In the genomic region with DNA sequence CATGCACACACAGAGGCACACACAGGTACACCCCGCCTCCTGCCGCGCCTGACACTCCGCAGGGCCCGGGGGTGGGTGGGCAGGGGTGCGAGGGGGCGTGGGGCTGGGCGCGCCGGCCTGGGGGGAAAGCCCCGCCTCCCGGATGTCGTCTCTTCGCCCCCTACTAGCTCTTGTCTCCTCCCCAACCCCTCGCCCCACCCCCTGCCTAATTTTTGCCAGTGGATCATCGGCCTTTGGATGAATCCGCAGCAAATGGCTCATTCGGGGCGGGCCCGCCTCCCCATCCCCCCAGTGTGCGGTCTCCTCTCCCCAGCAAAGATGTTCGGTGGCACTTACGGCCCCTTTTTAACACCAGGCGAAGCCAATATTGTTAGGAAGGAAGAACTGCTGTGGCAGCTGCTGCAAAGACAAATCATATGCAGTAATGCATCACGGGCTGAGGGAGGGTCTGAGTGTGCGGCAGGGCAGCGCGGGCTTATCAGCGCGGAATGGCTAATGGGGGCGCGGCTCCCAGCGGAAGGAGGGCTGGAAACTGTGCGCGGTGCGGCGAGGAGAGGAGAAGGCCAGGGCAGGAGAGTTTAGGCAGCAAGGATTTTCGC, we compare ENCODE assay signal across 12 cellular contexts. TPM values are rescaled to one million over a fixed set of nuclear protein-coding genes. Genes with fewer than 3 reads are reported as not detected.
A peak's percentile ranks its signal among the peaks of the same experiment; 100 is the strongest.
DNase-seq lines count a peak whose midpoint lies in the region; ATAC-seq and TF ChIP-seq lines count a peak whose summit lies in the region.
"Had no signal": no experiment of that assay in that cellular context is flagged by ENCODE, and none has a peak within 500 bp of the region (broad histone marks: within the 10 kb centered on the region; RNA-seq: fewer than 3 reads in every experiment).

No MANE protein-coding gene starts in this region.

- H3K4me1 Mint-ChIP-seq in activated CD8-positive, alpha-beta memory T cell treated with anti-CD3 and anti-CD28 coated beads, Interleukin-2, amount 10 ng/mL, durations not matched to agents 7 days and 5 days = no peaks in the 10 kb centered on the region
- H3K4me1 Mint-ChIP-seq in brain = peaks cover 60% of the 10 kb centered on the region

- H4K20me1 ChIP-seq in osteoblast (ENCODE audit: insufficient read depth, low read length) = no peaks in the 10 kb centered on the region

- H3K4me3 ChIP-seq in lower lobe of right lung (peak overlapping the region; percentile 26), osteoblast (ENCODE audit: insufficient read depth, low read length) (no peak overlapping the region)
- H3K4me3 ChIP-seq: adrenal gland, PC-9 had no signal

- no peak overlapping the region for H3K4me3 Mint-ChIP-seq in activated CD8-positive, alpha-beta memory T cell treated with anti-CD3 and anti-CD28 coated beads, Interleukin-2, amount 10 ng/mL, durations not matched to agents 7 days and 5 days
- H3K4me3 Mint-ChIP-seq in brain = peak overlapping the region; percentile 72 to 87 (median 80)

- intact Hi-C loops in lower lobe of right lung (cut with DNase I) = no loop called here

- H3K27ac ChIP-seq in lower lobe of right lung = no peak overlapping the region
- peak overlapping the region; percentile 86 for H3K27ac ChIP-seq in temporal lobe (ENCODE audit: low read depth, low read length)
- H3K27ac ChIP-seq in osteoblast (ENCODE audit: low read depth, low read length) = no peak overlapping the region
- H3K27ac ChIP-seq: PC-9 had no signal

- TF ChIP-seq CTCF in brain (conservative IDR thresholded peaks at IDR 0.05) = no peak
- TF ChIP-seq CTCF in lower lobe of right lung (IDR thresholded peaks at IDR 0.05) = no peak
- TF ChIP-seq CTCF in osteoblast (IDR thresholded peaks at IDR 0.05; ENCODE audit: extremely low read depth, low read depth, low read length) = no peak

- no peaks in the 10 kb centered on the region for H3K36me3 ChIP-seq in lower lobe of right lung
- no peaks in the 10 kb centered on the region for H3K36me3 ChIP-seq in osteoblast (ENCODE audit: insufficient read depth, low read length)
- H3K36me3 ChIP-seq: adrenal gland had no signal

- CTCF ChIA-PET in activated CD8-positive, alpha-beta memory T cell treated with anti-CD3 and anti-CD28 coated beads, Interleukin-2, amount 10 ng/mL, durations not matched to agents 7 days and 5 days (lab: Charles Lee) = interaction anchor here (3.5 kb wide), 1 partner anchor 13 kb away, joined by 22 read pairs; a partner anchor contains a TSS

- H2AFZ ChIP-seq in osteoblast (ENCODE audit: low read length) = no peak overlapping the region
- H2AFZ ChIP-seq: PC-9 had no signal

- no peaks in the 10 kb centered on the region for H3K36me3 Mint-ChIP-seq in activated CD8-positive, alpha-beta memory T cell treated with anti-CD3 and anti-CD28 coated beads, Interleukin-2, amount 10 ng/mL, durations not matched to agents 7 days and 5 days
- no peaks in the 10 kb centered on the region for H3K36me3 Mint-ChIP-seq in brain

- peaks cover 49% of the 10 kb centered on the region for H3K27me3 Mint-ChIP-seq in activated CD8-positive, alpha-beta memory T cell treated with anti-CD3 and anti-CD28 coated beads, Interleukin-2, amount 10 ng/mL, durations not matched to agents 7 days and 5 days
- H3K27me3 Mint-ChIP-seq in brain = peaks cover 15% of the 10 kb centered on the region

- H3K79me2 ChIP-seq in osteoblast (ENCODE audit: insufficient read depth, low read length) = no peaks in the 10 kb centered on the region

- H3K4me2 ChIP-seq in osteoblast (ENCODE audit: insufficient read depth, low read length) = no peak overlapping the region
- H3K4me2 ChIP-seq: PC-9 had no signal

- no peak for ATAC-seq in activated CD8-positive, alpha-beta memory T cell treated with anti-CD3 and anti-CD28 coated beads, Interleukin-2, amount 10 ng/mL, durations not matched to agents 7 days and 5 days
- ATAC-seq in lower lobe of right lung (no peak), GM19328 (IDR thresholded peaks at IDR 0.05; ENCODE audit: unreplicated experiment) (no peak)

- DNase-seq in activated CD8-positive, alpha-beta memory T cell treated with anti-CD3 and anti-CD28 coated beads for 24 hours = peak; percentile 63
- no peak for DNase-seq in activated CD8-positive, alpha-beta memory T cell treated with anti-CD3 and anti-CD28 coated beads, Interleukin-2, amount 10 ng/mL, durations not matched to agents 7 days and 5 days
- DNase-seq in lower lobe of right lung = no peak
- DNase-seq in T-helper 1 cell = no peak
- DNase-seq in osteoblast (ENCODE audit: insufficient read length, low spot score, missing footprints) = no peak
- DNase-seq: AML-193, kidney glomerular epithelial cell, PC-9 had no signal

- H3K27me3 ChIP-seq in lower lobe of right lung (ENCODE audit: low read depth) = peaks cover 36% of the 10 kb centered on the region
- peaks cover 52% of the 10 kb centered on the region for H3K27me3 ChIP-seq in osteoblast (ENCODE audit: insufficient read depth, low read length)

- H3K4me1 ChIP-seq in lower lobe of right lung (peaks cover 12% of the 10 kb centered on the region), osteoblast (ENCODE audit: insufficient read depth, low read length) (no peaks in the 10 kb centered on the region)
- H3K4me1 ChIP-seq: adrenal gland had no signal

- H3K9me3 ChIP-seq in lower lobe of right lung = no peaks in the 10 kb centered on the region
- no peaks in the 10 kb centered on the region for H3K9me3 ChIP-seq in osteoblast (ENCODE audit: low read depth, low read length)
- H3K9me3 ChIP-seq: adrenal gland had no signal

- H3K27ac Mint-ChIP-seq in activated CD8-positive, alpha-beta memory T cell treated with anti-CD3 and anti-CD28 coated beads, Interleukin-2, amount 10 ng/mL, durations not matched to agents 7 days and 5 days = no peak overlapping the region
- H3K27ac Mint-ChIP-seq in brain = peak overlapping the region; percentile 59 to 98 (median 84)

- H3K9me3 Mint-ChIP-seq in activated CD8-positive, alpha-beta memory T cell treated with anti-CD3 and anti-CD28 coated beads, Interleukin-2, amount 10 ng/mL, durations not matched to agents 7 days and 5 days (ENCODE audit: low read depth) = no peaks in the 10 kb centered on the region
- H3K9me3 Mint-ChIP-seq in brain = peaks cover 0 to 3% (median 0%) of the 10 kb centered on the region in 5 experiments

RNA-seq across cellular contexts. Expression of a gene that starts 13.4 kb away (rescaled TPM):
- total RNA-seq in activated CD8-positive, alpha-beta memory T cell treated with anti-CD3 and anti-CD28 coated beads, Interleukin-2, amount 10 ng/mL, durations not matched to agents 7 days and 5 days = under 1 TPM; 0.53 to 0.98 TPM
- 56.3 TPM for polyA plus RNA-seq in brain (ENCODE audit: insufficient read depth, low read depth, low replicate concordance)
- total RNA-seq in lower lobe of right lung = 9.1 TPM
- 12.8 TPM for total RNA-seq in temporal lobe
- 4.1 and 5.8 TPM in 2 replicates for total RNA-seq in osteoblast
